20 cellular contexts compared by ENCODE assay signal in genomic region chr3:107870096-107870495, GRCh38.
DNase-seq lines count a peak whose midpoint lies in the region; ATAC-seq and TF ChIP-seq lines count a peak whose summit lies in the region.
"Had no signal": no experiment of that assay in that cellular context is flagged by ENCODE, and none has a peak within 500 bp of the region (broad histone marks: within the 10 kb centered on the region; RNA-seq: fewer than 3 reads in every experiment).

No MANE protein-coding gene starts in this region.

- H3K27me3 Mint-ChIP-seq in activated CD8-positive, alpha-beta T cell treated with anti-CD3 and anti-CD28 coated beads for 36 hours, result peaks cover 2% of the 10 kb centered on the region
- H3K27me3 Mint-ChIP-seq in activated CD8-positive, alpha-beta T cell treated with anti-CD3 and anti-CD28 coated beads, Interleukin-2, amount 10 ng/mL, durations not matched to agents 7 days and 5 days (ENCODE audit: low read depth), result no peaks in the 10 kb centered on the region

- TF ChIP-seq CTCF in activated CD8-positive, alpha-beta T cell treated with anti-CD3 and anti-CD28 coated beads for 36 hours (IDR thresholded peaks at IDR 0.05), result no peak
- no peak for TF ChIP-seq CTCF in HEK293 (tag by site-specific recombination; IDR thresholded peaks at IDR 0.05)

- H3K36me3 Mint-ChIP-seq in activated CD8-positive, alpha-beta T cell treated with anti-CD3 and anti-CD28 coated beads for 36 hours (ENCODE audit: low read depth), result no peaks in the 10 kb centered on the region
- H3K36me3 Mint-ChIP-seq in activated CD8-positive, alpha-beta T cell treated with anti-CD3 and anti-CD28 coated beads, Interleukin-2, amount 10 ng/mL, durations not matched to agents 7 days and 5 days (ENCODE audit: low read depth), result peaks cover 2% of the 10 kb centered on the region
- no peaks in the 10 kb centered on the region for H3K36me3 Mint-ChIP-seq in stimulated activated effector memory CD8-positive, alpha-beta T cell treated with anti-CD3 and anti-CD28 coated beads, Interleukin-12 subunit alpha, Interleukin-12 subunit beta, amount 100 ng/mL, for 72 hours
- H3K36me3 Mint-ChIP-seq: CD4-positive, alpha-beta memory T cell had no signal

- peaks cover 13% of the 10 kb centered on the region for H3K4me1 Mint-ChIP-seq in activated CD8-positive, alpha-beta T cell treated with anti-CD3 and anti-CD28 coated beads for 36 hours (ENCODE audit: low read depth)
- no peaks in the 10 kb centered on the region for H3K4me1 Mint-ChIP-seq in activated CD8-positive, alpha-beta T cell treated with anti-CD3 and anti-CD28 coated beads, Interleukin-2, amount 10 ng/mL, durations not matched to agents 7 days and 5 days (ENCODE audit: low read depth)
- H3K4me1 Mint-ChIP-seq in stimulated activated effector memory CD8-positive, alpha-beta T cell treated with anti-CD3 and anti-CD28 coated beads, Interleukin-12 subunit alpha, Interleukin-12 subunit beta, amount 100 ng/mL, for 72 hours, result peaks cover 11% of the 10 kb centered on the region
- H3K4me1 Mint-ChIP-seq: CD4-positive, alpha-beta memory T cell had no signal

- H3K36me3 ChIP-seq in HEK293 (ENCODE audit: control insufficient read depth in 2 of 2, insufficient read depth in 1 of 2, low read length in 2 of 2), result no peaks in the 10 kb centered on the region
- H3K36me3 ChIP-seq: HAP-1 had no signal

- no peak overlapping the region for H3K27ac Mint-ChIP-seq in activated CD8-positive, alpha-beta T cell treated with anti-CD3 and anti-CD28 coated beads for 36 hours
- no peak overlapping the region for H3K27ac Mint-ChIP-seq in activated CD8-positive, alpha-beta T cell treated with anti-CD3 and anti-CD28 coated beads, Interleukin-2, amount 10 ng/mL, durations not matched to agents 7 days and 5 days
- no peak overlapping the region for H3K27ac Mint-ChIP-seq in stimulated activated effector memory CD8-positive, alpha-beta T cell treated with anti-CD3 and anti-CD28 coated beads, Interleukin-12 subunit alpha, Interleukin-12 subunit beta, amount 100 ng/mL, for 72 hours
- H3K27ac Mint-ChIP-seq: CD4-positive, alpha-beta memory T cell had no signal

- no peak overlapping the region for H3K4me3 ChIP-seq in HEK293 (ENCODE audit: low read depth, low read length)
- H3K4me3 ChIP-seq: A549, HAP-1 had no signal

- intact Hi-C loops in activated CD8-positive, alpha-beta T cell treated with anti-CD3 and anti-CD28 coated beads for 36 hours (cut with micrococcal nuclease), result no loop called here

- no peak for DNase-seq in activated CD8-positive, alpha-beta T cell treated with anti-CD3 and anti-CD28 coated beads for 36 hours
- DNase-seq in activated CD8-positive, alpha-beta T cell treated with anti-CD3 and anti-CD28 coated beads, Interleukin-2, amount 10 ng/mL, durations not matched to agents 7 days and 5 days, result no peak
- DNase-seq in NCI-H1048 (lab: John Stamatoyannopoulos, UW) (peak; percentile 28), NCI-H69 (lab: John Stamatoyannopoulos, UW) (peak; percentile 13), DMS53 treated with DMSO at 0.1 percent for 48 hours (lab: John Stamatoyannopoulos, UW; ENCODE audit: unreplicated experiment) (no peak)
- DNase-seq in stimulated activated effector memory CD8-positive, alpha-beta T cell treated with anti-CD3 and anti-CD28 coated beads, Interleukin-12 subunit alpha, Interleukin-12 subunit beta, amount 100 ng/mL, for 72 hours (ENCODE audit: low spot score in 2 of 2), result no peak
- DNase-seq: 8988T; ACHN; AML-193; C1 segment of cervical spinal cord; Calu3; CD4-positive, alpha-beta memory T cell; COR-L47; DMS53; DND-41; GOT3 had no signal

- POLR2A ChIA-PET in activated CD8-positive, alpha-beta T cell treated with anti-CD3 and anti-CD28 coated beads for 36 hours (lab: Charles Lee), result interaction anchor here (0.8 kb wide), 1 partner anchor 132 kb away, joined by 3 read pairs; no protein-coding TSS in a partner anchor
- POLR2A ChIA-PET in activated CD8-positive, alpha-beta T cell treated with anti-CD3 and anti-CD28 coated beads, Interleukin-2, amount 10 ng/mL, durations not matched to agents 7 days and 5 days (lab: Charles Lee), result no interaction called here
- POLR2A ChIA-PET in HEK293 (lab: Yijun Ruan, JAX), result no interaction called here

- H3K4me1 ChIP-seq in HEK293 (ENCODE audit: control insufficient read depth, insufficient read depth, low read length), result no peaks in the 10 kb centered on the region; the same call in 1 of the 2 replicates
- H3K4me1 ChIP-seq: HAP-1 had no signal

- no peak overlapping the region for H3K27ac ChIP-seq in HEK293 (ENCODE audit: extremely low read depth, low read depth, low read length)
- H3K27ac ChIP-seq: A549 had no signal

- peak; percentile 32 for ATAC-seq in activated CD8-positive, alpha-beta T cell treated with anti-CD3 and anti-CD28 coated beads for 36 hours
- no peak for ATAC-seq in activated CD8-positive, alpha-beta T cell treated with anti-CD3 and anti-CD28 coated beads, Interleukin-2, amount 10 ng/mL, durations not matched to agents 7 days and 5 days
- ATAC-seq in stimulated activated effector memory CD8-positive, alpha-beta T cell treated with anti-CD3 and anti-CD28 coated beads, Interleukin-12 subunit alpha, Interleukin-12 subunit beta, amount 100 ng/mL, for 72 hours, result no peak
- ATAC-seq in HG03097 (IDR thresholded peaks at IDR 0.05; ENCODE audit: low FRiP score, unreplicated experiment), result no peak
- ATAC-seq: A549 had no signal

- H3K9me3 ChIP-seq in HEK293 (ENCODE audit: control insufficient read depth, insufficient read depth, low read depth, low read length), result no peaks in the 10 kb centered on the region
- H3K9me3 ChIP-seq: A549, HAP-1 had no signal

- H3K9me3 Mint-ChIP-seq in activated CD8-positive, alpha-beta T cell treated with anti-CD3 and anti-CD28 coated beads for 36 hours, result no peaks in the 10 kb centered on the region
- no peaks in the 10 kb centered on the region for H3K9me3 Mint-ChIP-seq in activated CD8-positive, alpha-beta T cell treated with anti-CD3 and anti-CD28 coated beads, Interleukin-2, amount 10 ng/mL, durations not matched to agents 7 days and 5 days (ENCODE audit: insufficient read depth)
- H3K9me3 Mint-ChIP-seq in stimulated activated effector memory CD8-positive, alpha-beta T cell treated with anti-CD3 and anti-CD28 coated beads, Interleukin-12 subunit alpha, Interleukin-12 subunit beta, amount 100 ng/mL, for 72 hours, result no peaks in the 10 kb centered on the region

- CTCF ChIA-PET in activated CD8-positive, alpha-beta T cell treated with anti-CD3 and anti-CD28 coated beads for 36 hours (lab: Charles Lee), result interaction anchor here (0.7 to 2.4 kb wide), 6 partner anchors 10 to 284 kb away, joined by 3 to 8 read pairs (median 4); no protein-coding TSS in a partner anchor
- CTCF ChIA-PET in activated CD8-positive, alpha-beta T cell treated with anti-CD3 and anti-CD28 coated beads, Interleukin-2, amount 10 ng/mL, durations not matched to agents 7 days and 5 days (lab: Charles Lee), result interaction anchor here (0.7 to 1.4 kb wide), 4 partner anchors 24 to 1154 kb away, joined by 3 to 5 read pairs (median 4); no protein-coding TSS in a partner anchor
- CTCF ChIA-PET in HEK293 (lab: Yijun Ruan, JAX), result interaction anchor here (0.6 kb wide), 1 partner anchor 220 kb away, joined by 4 read pairs; no protein-coding TSS in a partner anchor

- H3K4me3 Mint-ChIP-seq in activated CD8-positive, alpha-beta T cell treated with anti-CD3 and anti-CD28 coated beads for 36 hours, result no peak overlapping the region
- no peak overlapping the region for H3K4me3 Mint-ChIP-seq in activated CD8-positive, alpha-beta T cell treated with anti-CD3 and anti-CD28 coated beads, Interleukin-2, amount 10 ng/mL, durations not matched to agents 7 days and 5 days
- no peak overlapping the region for H3K4me3 Mint-ChIP-seq in stimulated activated effector memory CD8-positive, alpha-beta T cell treated with anti-CD3 and anti-CD28 coated beads, Interleukin-12 subunit alpha, Interleukin-12 subunit beta, amount 100 ng/mL, for 72 hours
- H3K4me3 Mint-ChIP-seq: CD4-positive, alpha-beta memory T cell had no signal

TF ChIP-seq in HEK293, 187 proteins besides CTCF, POLR2A, EP300 and RAD21 (continues in another document):
- TF ChIP-seq ZNF174 (tag by site-specific recombination; IDR thresholded peaks at IDR 0.05), result no peak
- TF ChIP-seq ZNF362 (tag by site-specific recombination; IDR thresholded peaks at IDR 0.05), result no peak
- TF ChIP-seq ZBTB20 (tag by site-specific recombination; IDR thresholded peaks at IDR 0.05), result no peak
- no peak for TF ChIP-seq ZNF639 (tag by site-specific recombination; IDR thresholded peaks at IDR 0.05)
- TF ChIP-seq GLIS2 (tag by site-specific recombination; IDR thresholded peaks at IDR 0.05), result no peak
- TF ChIP-seq ZBTB21 (tag by site-specific recombination; IDR thresholded peaks at IDR 0.05), result no peak
- no peak for TF ChIP-seq KLF10 (tag by site-specific recombination; IDR thresholded peaks at IDR 0.05)
- peak; percentile 98 for TF ChIP-seq ZNF549 (tag by site-specific recombination; IDR thresholded peaks at IDR 0.05)
- TF ChIP-seq ZNF677 (tag by site-specific recombination; IDR thresholded peaks at IDR 0.05), result no peak
- no peak for TF ChIP-seq ZNF488 (tag by site-specific recombination; IDR thresholded peaks at IDR 0.05)

Comparison
In these comparisons a context has a peak if more than half of its experiments do, and no peak if none do; other contexts are left out.
1. DNase-seq: peak in NCI-H1048 (single experiment) and NCI-H69 (single experiment); none in activated CD8-positive, alpha-beta T cell treated with anti-CD3 and anti-CD28 coated beads for 36 hours (single experiment), activated CD8-positive, alpha-beta T cell treated with anti-CD3 and anti-CD28 coated beads, Interleukin-2, amount 10 ng/mL, durations not matched to agents 7 days and 5 days (single experiment), DMS53 treated with DMSO at 0.1 percent for 48 hours (single experiment) and stimulated activated effector memory CD8-positive, alpha-beta T cell treated with anti-CD3 and anti-CD28 coated beads, Interleukin-12 subunit alpha, Interleukin-12 subunit beta, amount 100 ng/mL, for 72 hours (0 of 2).